ENCODE assay signal across 2 cellular contexts in genomic region chr1:1069061-1069710, GRCh38.
TF ChIP-seq lines count a peak whose summit lies in the region.

No MANE protein-coding gene starts in this region.

TF ChIP-seq in IMR-90, 13 proteins besides CTCF, POLR2A, EP300 and RAD21:
- no peak for TF ChIP-seq BHLHE40 (IDR thresholded peaks at IDR 0.05; ENCODE audit: low read depth, low read length)
- peak; percentile 11; the same call in 1 of the 2 replicates for TF ChIP-seq MAZ (IDR thresholded peaks at IDR 0.05; ENCODE audit: borderline replicate concordance, low read depth, low read length)
- peak; percentile 29; the same call in 1 of the 2 replicates for TF ChIP-seq USF2 (IDR thresholded peaks at IDR 0.05; ENCODE audit: low read depth, low read length)
- no peak for TF ChIP-seq RCOR1 (IDR thresholded peaks at IDR 0.05; ENCODE audit: insufficient replicate concordance, low read length)
- TF ChIP-seq NFE2L2 (IDR thresholded peaks at IDR 0.05; ENCODE audit: low read depth, low read length), result no peak
- no peak for TF ChIP-seq SMC3 (IDR thresholded peaks at IDR 0.05; ENCODE audit: low read depth, low read length)
TF ChIP-seq in IMR-90: peak in this region for 2.

TF ChIP-seq in SK-N-SH, 30 proteins besides CTCF, POLR2A, EP300 and RAD21:
- TF ChIP-seq FOSL2 (IDR thresholded peaks at IDR 0.05; ENCODE audit: borderline replicate concordance, low read depth) (no peak), GABPA (IDR thresholded peaks at IDR 0.05; ENCODE audit: low read depth) (no peak), NRF1 (IDR thresholded peaks at IDR 0.05; ENCODE audit: low read depth, low read length) (peak; percentile 70), RXRA (IDR thresholded peaks at IDR 0.05; ENCODE audit: borderline replicate concordance, low read depth) (no peak), TAF1 (IDR thresholded peaks at IDR 0.05; ENCODE audit: borderline replicate concordance, low read depth, low read length) (no peak), SMC3 (IDR thresholded peaks at IDR 0.05; ENCODE audit: low read depth, low read length) (no peak), NFIC (IDR thresholded peaks at IDR 0.05; ENCODE audit: borderline replicate concordance) (no peak), EZH2phosphoT487 (IDR thresholded peaks at IDR 0.05; ENCODE audit: borderline replicate concordance, low read depth) (no peak), TEAD4 (IDR thresholded peaks at IDR 0.05; ENCODE audit: borderline replicate concordance, insufficient read depth) (no peak)
